Comparison of ENCODE assay signal across 20 cellular contexts in the genomic region with DNA sequence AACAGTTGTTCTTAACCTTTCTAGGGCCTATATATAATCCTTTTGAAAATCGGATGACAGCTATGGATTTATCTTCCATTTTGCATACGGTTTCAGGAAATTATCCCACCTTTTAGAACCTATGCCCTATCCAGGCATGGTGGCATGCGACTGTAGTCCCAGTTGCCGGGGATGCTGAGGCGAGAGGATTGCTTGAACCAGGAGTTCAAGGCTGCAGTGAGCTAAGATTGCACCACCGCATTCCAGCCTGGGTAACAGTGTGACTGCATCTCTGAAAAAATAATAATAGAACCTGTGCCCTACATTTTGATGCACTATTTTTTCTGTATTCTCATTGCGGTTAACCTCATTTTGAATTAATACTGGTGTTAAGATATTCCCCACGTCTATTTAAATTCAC. TPM values are rescaled to one million over a fixed set of nuclear protein-coding genes. Genes with fewer than 3 reads are reported as not detected.
DNase-seq lines count a peak whose midpoint lies in the region; ATAC-seq and TF ChIP-seq lines count a peak whose summit lies in the region.
"Had no signal": no experiment of that assay in that cellular context is flagged by ENCODE, and none has a peak within 500 bp of the region (broad histone marks: within the 10 kb centered on the region; RNA-seq: fewer than 3 reads in every experiment).

No MANE protein-coding gene starts in this region.

- H3K27ac Mint-ChIP-seq in activated CD8-positive, alpha-beta T cell treated with anti-CD3 and anti-CD28 coated beads for 36 hours: peak overlapping the region; percentile 25
- no peak overlapping the region for H3K27ac Mint-ChIP-seq in activated CD8-positive, alpha-beta T cell treated with anti-CD3 and anti-CD28 coated beads, Interleukin-2, amount 10 ng/mL, durations not matched to agents 7 days and 5 days
- peak overlapping the region; percentile 73 for H3K27ac Mint-ChIP-seq in stimulated activated naive B cell treated with anti-CD40 and anti-IgM and Interleukin-4, amounts not matched to agents 10 μg/mL and 1 μg/mL and 100 μg/mL, for 72 hours
- H3K27ac Mint-ChIP-seq: B cell; CD4-positive, CD25-positive, alpha-beta regulatory T cell; CD8-positive, alpha-beta T cell; GM23338; H9 had no signal

- CTCF ChIA-PET in activated CD8-positive, alpha-beta T cell treated with anti-CD3 and anti-CD28 coated beads for 36 hours (lab: Charles Lee): interaction anchor here (1.9 kb wide), 1 partner anchor 182 kb away, joined by 6 read pairs; no protein-coding TSS in a partner anchor
- CTCF ChIA-PET in activated CD8-positive, alpha-beta T cell treated with anti-CD3 and anti-CD28 coated beads, Interleukin-2, amount 10 ng/mL, durations not matched to agents 7 days and 5 days (lab: Charles Lee): no interaction called here

- H3K36me3 ChIP-seq in adrenal gland (replicated peaks in 1 of 2): peaks cover 0 to 72% of the 10 kb centered on the region in 2 donors

- POLR2A ChIA-PET in activated CD8-positive, alpha-beta T cell treated with anti-CD3 and anti-CD28 coated beads for 36 hours (lab: Charles Lee): no interaction called here
- POLR2A ChIA-PET in activated CD8-positive, alpha-beta T cell treated with anti-CD3 and anti-CD28 coated beads, Interleukin-2, amount 10 ng/mL, durations not matched to agents 7 days and 5 days (lab: Charles Lee): no interaction called here

- no peak for DNase-seq in activated CD8-positive, alpha-beta T cell treated with anti-CD3 and anti-CD28 coated beads for 36 hours
- no peak for DNase-seq in activated CD8-positive, alpha-beta T cell treated with anti-CD3 and anti-CD28 coated beads, Interleukin-2, amount 10 ng/mL, durations not matched to agents 7 days and 5 days
- peak in 4 of 7 donors; percentile 40 to 58 (median 54) for DNase-seq in adrenal gland
- peak; percentile 18 for DNase-seq in mesenteric fat pad (ENCODE audit: low spot score)
- no peak for DNase-seq in stimulated activated naive B cell treated with anti-CD40 and anti-IgM and Interleukin-4, amounts not matched to agents 10 μg/mL and 1 μg/mL and 100 μg/mL, for 72 hours
- no peak for DNase-seq in right cardiac atrium
- DNase-seq in ureter (ENCODE audit: low spot score): no peak
- DNase-seq: CD4-positive, CD25-positive, alpha-beta regulatory T cell; CD8-positive, alpha-beta T cell; DMS 273 treated with DMSO at 0.1 percent for 48 hours; DMS79; GF-D8; H9 had no signal

- no peak for ATAC-seq in activated CD8-positive, alpha-beta T cell treated with anti-CD3 and anti-CD28 coated beads for 36 hours
- no peak for ATAC-seq in activated CD8-positive, alpha-beta T cell treated with anti-CD3 and anti-CD28 coated beads, Interleukin-2, amount 10 ng/mL, durations not matched to agents 7 days and 5 days
- no peak for ATAC-seq in stimulated activated naive B cell treated with anti-CD40 and anti-IgM and Interleukin-4, amounts not matched to agents 10 μg/mL and 1 μg/mL and 100 μg/mL, for 72 hours (replicated peaks)
- ATAC-seq in right cardiac atrium: no peak
- ATAC-seq in HG02798 (IDR thresholded peaks at IDR 0.05; ENCODE audit: poor library complexity, unreplicated experiment): no peak
- ATAC-seq: CD8-positive, alpha-beta T cell; GM23338; HCT116 had no signal

- no peaks in the 10 kb centered on the region for H3K9me3 Mint-ChIP-seq in activated CD8-positive, alpha-beta T cell treated with anti-CD3 and anti-CD28 coated beads for 36 hours
- no peaks in the 10 kb centered on the region for H3K9me3 Mint-ChIP-seq in activated CD8-positive, alpha-beta T cell treated with anti-CD3 and anti-CD28 coated beads, Interleukin-2, amount 10 ng/mL, durations not matched to agents 7 days and 5 days (ENCODE audit: insufficient read depth)
- no peaks in the 10 kb centered on the region for H3K9me3 Mint-ChIP-seq in stimulated activated naive B cell treated with anti-CD40 and anti-IgM and Interleukin-4, amounts not matched to agents 10 μg/mL and 1 μg/mL and 100 μg/mL, for 72 hours
- H3K9me3 Mint-ChIP-seq: CD4-positive, CD25-positive, alpha-beta regulatory T cell; CD8-positive, alpha-beta T cell; GM23338; H9 had no signal

- H3K27ac ChIP-seq in adrenal gland (no peak overlapping the region), right cardiac atrium (ENCODE audit: low read length) (no peak overlapping the region)
- H3K27ac ChIP-seq: 22Rv1, BLaER1, C4-2B had no signal

- WGBS in adrenal gland, 4 donors: 64 to 82% (median 71%) methylated on average over 8 of the region's 8 CpGs
- 93% methylated on average over 8 of the region's 8 CpGs for WGBS in right cardiac atrium

- no peak for TF ChIP-seq POLR2A in adrenal gland (IDR thresholded peaks at IDR 0.05)

- peaks cover 45% of the 10 kb centered on the region for H3K36me3 Mint-ChIP-seq in activated CD8-positive, alpha-beta T cell treated with anti-CD3 and anti-CD28 coated beads for 36 hours (ENCODE audit: low read depth)
- peaks cover 57% of the 10 kb centered on the region for H3K36me3 Mint-ChIP-seq in activated CD8-positive, alpha-beta T cell treated with anti-CD3 and anti-CD28 coated beads, Interleukin-2, amount 10 ng/mL, durations not matched to agents 7 days and 5 days (ENCODE audit: low read depth)
- H3K36me3 Mint-ChIP-seq in stimulated activated naive B cell treated with anti-CD40 and anti-IgM and Interleukin-4, amounts not matched to agents 10 μg/mL and 1 μg/mL and 100 μg/mL, for 72 hours: peaks cover 37 to 38% of the 10 kb centered on the region in 2 donors

- intact Hi-C loops in activated CD8-positive, alpha-beta T cell treated with anti-CD3 and anti-CD28 coated beads for 36 hours (cut with micrococcal nuclease): no loop called here
- intact Hi-C loops in adrenal gland (cut with DNase I): no loop called here
- intact Hi-C loops in right cardiac atrium (cut with DNase I): no loop called here

- no peaks in the 10 kb centered on the region for H3K9me3 ChIP-seq in adrenal gland (replicated peaks in 1 of 3)
- H3K9me3 ChIP-seq in right cardiac atrium (ENCODE audit: control insufficient read depth, low read length): no peaks in the 10 kb centered on the region
- H3K9me3 ChIP-seq: BLaER1 had no signal

- H3K27me3 ChIP-seq in adrenal gland (no peaks in the 10 kb centered on the region), right cardiac atrium (ENCODE audit: control insufficient read depth, insufficient read depth) (no peaks in the 10 kb centered on the region)
- H3K27me3 ChIP-seq: BLaER1 had no signal

- H3K4me3 ChIP-seq in adrenal gland (no peak overlapping the region), right cardiac atrium (ENCODE audit: low read length) (no peak overlapping the region)
- H3K4me3 ChIP-seq: BLaER1, GM23338 had no signal

- H3K4me3 Mint-ChIP-seq in activated CD8-positive, alpha-beta T cell treated with anti-CD3 and anti-CD28 coated beads for 36 hours: no peak overlapping the region
- no peak overlapping the region for H3K4me3 Mint-ChIP-seq in activated CD8-positive, alpha-beta T cell treated with anti-CD3 and anti-CD28 coated beads, Interleukin-2, amount 10 ng/mL, durations not matched to agents 7 days and 5 days
- H3K4me3 Mint-ChIP-seq in stimulated activated naive B cell treated with anti-CD40 and anti-IgM and Interleukin-4, amounts not matched to agents 10 μg/mL and 1 μg/mL and 100 μg/mL, for 72 hours: no peak overlapping the region
- H3K4me3 Mint-ChIP-seq: B cell; CD4-positive, CD25-positive, alpha-beta regulatory T cell; CD8-positive, alpha-beta T cell; GM23338; H9 had no signal

- H3K4me1 Mint-ChIP-seq in activated CD8-positive, alpha-beta T cell treated with anti-CD3 and anti-CD28 coated beads for 36 hours (ENCODE audit: low read depth): peaks cover 12% of the 10 kb centered on the region
- peaks cover 10% of the 10 kb centered on the region for H3K4me1 Mint-ChIP-seq in activated CD8-positive, alpha-beta T cell treated with anti-CD3 and anti-CD28 coated beads, Interleukin-2, amount 10 ng/mL, durations not matched to agents 7 days and 5 days (ENCODE audit: low read depth)
- H3K4me1 Mint-ChIP-seq in stimulated activated naive B cell treated with anti-CD40 and anti-IgM and Interleukin-4, amounts not matched to agents 10 μg/mL and 1 μg/mL and 100 μg/mL, for 72 hours: no peaks in the 10 kb centered on the region
- H3K4me1 Mint-ChIP-seq: GM23338 had no signal

- no peaks in the 10 kb centered on the region for H3K4me1 ChIP-seq in adrenal gland (replicated peaks in 1 of 2)
- H3K4me1 ChIP-seq in right cardiac atrium (ENCODE audit: control insufficient read depth, insufficient read depth, low read length): no peaks in the 10 kb centered on the region
- H3K4me1 ChIP-seq: BLaER1 had no signal

- no peaks in the 10 kb centered on the region for H3K27me3 Mint-ChIP-seq in activated CD8-positive, alpha-beta T cell treated with anti-CD3 and anti-CD28 coated beads for 36 hours
- no peaks in the 10 kb centered on the region for H3K27me3 Mint-ChIP-seq in activated CD8-positive, alpha-beta T cell treated with anti-CD3 and anti-CD28 coated beads, Interleukin-2, amount 10 ng/mL, durations not matched to agents 7 days and 5 days (ENCODE audit: low read depth)
- no peaks in the 10 kb centered on the region for H3K27me3 Mint-ChIP-seq in stimulated activated naive B cell treated with anti-CD40 and anti-IgM and Interleukin-4, amounts not matched to agents 10 μg/mL and 1 μg/mL and 100 μg/mL, for 72 hours
- H3K27me3 Mint-ChIP-seq: B cell; CD4-positive, CD25-positive, alpha-beta regulatory T cell had no signal

- no peak for TF ChIP-seq CTCF in activated CD8-positive, alpha-beta T cell treated with anti-CD3 and anti-CD28 coated beads for 36 hours (IDR thresholded peaks at IDR 0.05)
- TF ChIP-seq CTCF in adrenal gland (IDR thresholded peaks at IDR 0.05): no peak

RNA-seq across cellular contexts. Expression of a gene that starts 11.6 kb away (rescaled TPM):
- total RNA-seq in activated CD8-positive, alpha-beta T cell treated with anti-CD3 and anti-CD28 coated beads for 36 hours: 100 to 1,000 TPM in 1 of 2 experiments, 10 to 100 TPM in 1; 86.3 to 101 TPM
- 10 to 100 TPM; 85.7 to 95.4 TPM for total RNA-seq in activated CD8-positive, alpha-beta T cell treated with anti-CD3 and anti-CD28 coated beads, Interleukin-2, amount 10 ng/mL, durations not matched to agents 7 days and 5 days
- total RNA-seq in adrenal gland (10 to 100 TPM; 26.0 to 71.7 (median 55.6) TPM), mesenteric fat pad (51.9 TPM), right cardiac atrium (10 to 100 TPM; 29.2 to 35.4 (median 33.9) TPM), ureter (81.2 TPM)
- polyA plus RNA-seq in adrenal gland (10 to 100 TPM; 94.1 to 99.2 (median 97.6) TPM), right cardiac atrium (31.5 TPM)

Comparison
In these comparisons a context has a peak if more than half of its experiments do, and no peak if none do; other contexts are left out.
1. DNase-seq: peak in adrenal gland (4 of 7) and mesenteric fat pad (single experiment); none in activated CD8-positive, alpha-beta T cell treated with anti-CD3 and anti-CD28 coated beads for 36 hours (single experiment), activated CD8-positive, alpha-beta T cell treated with anti-CD3 and anti-CD28 coated beads, Interleukin-2, amount 10 ng/mL, durations not matched to agents 7 days and 5 days (single experiment), stimulated activated naive B cell treated with anti-CD40 and anti-IgM and Interleukin-4, amounts not matched to agents 10 μg/mL and 1 μg/mL and 100 μg/mL, for 72 hours (single experiment), right cardiac atrium (0 of 3) and ureter (single experiment).